Comparison of ENCODE assay signal across 7 cellular contexts in genomic region chr21:16269497-16269896, GRCh38.
"Had no signal": no experiment of that assay in that cellular context is flagged by ENCODE, and none has a peak within 500 bp of the region (broad histone marks: within the 10 kb centered on the region; RNA-seq: fewer than 3 reads in every experiment).

No MANE protein-coding gene starts in this region.

- DNase-seq: GDM1, GF-D8 had no signal

- FAIRE-seq: GM12878, GM12891, GM12892, GM18507, GM19239 had no signal

- H3K4me3 ChIP-seq: GM12878 had no signal
